Comparison of ENCODE assay signal across 11 cellular contexts in genomic region chr16:11093578-11094074, GRCh38.
A peak's percentile ranks its signal among the peaks of the same experiment; 100 is the strongest.
DNase-seq lines count a peak whose midpoint lies in the region; ATAC-seq and TF ChIP-seq lines count a peak whose summit lies in the region.
"Had no signal": no experiment of that assay in that cellular context is flagged by ENCODE, and none has a peak within 500 bp of the region (broad histone marks: within the 10 kb centered on the region; RNA-seq: fewer than 3 reads in every experiment).

No MANE protein-coding gene starts in this region.

- TF ChIP-seq CTCF in RWPE2 (IDR thresholded peaks at IDR 0.05; ENCODE audit: poor library complexity, severe bottlenecking) (no peak), hepatocyte (IDR thresholded peaks at IDR 0.05; ENCODE audit: poor library complexity) (no peak), suprapubic skin (IDR thresholded peaks at IDR 0.05) (no peak), WERI-Rb-1 (IDR thresholded peaks at IDR 0.05; ENCODE audit: low read depth, low read length) (no peak), heart right ventricle (IDR thresholded peaks at IDR 0.05) (no peak)

- no peak for TF ChIP-seq EP300 in suprapubic skin (IDR thresholded peaks at IDR 0.05)

- no peaks in the 10 kb centered on the region for H3K79me2 ChIP-seq in hepatocyte

- peak overlapping the region; percentile 35 for H3K4me3 Mint-ChIP-seq in activated T-cell treated with anti-CD3 and anti-CD28 coated beads, Interleukin-2, amount 50 U/mL, for 4 hours
- H3K4me3 Mint-ChIP-seq: endodermal cell had no signal

- H3K36me3 Mint-ChIP-seq in activated T-cell treated with anti-CD3 and anti-CD28 coated beads, Interleukin-2, amount 50 U/mL, for 4 hours (ENCODE audit: insufficient read depth), result peaks cover 4% of the 10 kb centered on the region

- H3K4me2 ChIP-seq in hepatocyte, result no peak overlapping the region

- no peaks in the 10 kb centered on the region for H3K9me3 Mint-ChIP-seq in activated T-cell treated with anti-CD3 and anti-CD28 coated beads, Interleukin-2, amount 50 U/mL, for 4 hours
- H3K9me3 Mint-ChIP-seq: endodermal cell had no signal

- H4K20me1 ChIP-seq in hepatocyte (ENCODE audit: insufficient read depth, poor library complexity, severe bottlenecking), result no peaks in the 10 kb centered on the region

- TF ChIP-seq POLR2A in suprapubic skin (IDR thresholded peaks at IDR 0.05), result no peak

- peak overlapping the region; percentile 10 for H3K27ac ChIP-seq in RWPE2 (ENCODE audit: poor library complexity, severe bottlenecking)
- peak overlapping the region; percentile 89 for H3K27ac ChIP-seq in hepatocyte
- peak overlapping the region; percentile 53 for H3K27ac ChIP-seq in suprapubic skin
- no peak overlapping the region for H3K27ac ChIP-seq in WERI-Rb-1
- H3K27ac ChIP-seq in heart right ventricle, result peak overlapping the region in 1 of 10 donors; percentile 0

- 83% methylated on average over 10 of the region's 10 CpGs for WGBS in hepatocyte (ENCODE audit: low lambda C conversion rate, missing lambda C conversion rate)
- WGBS in suprapubic skin, result 56% methylated on average over 10 of the region's 10 CpGs
- 88 to 96% methylated on average over 10 of the region's 10 CpGs for WGBS in heart right ventricle, 2 donors

- peaks cover 14% of the 10 kb centered on the region for H3K4me1 ChIP-seq in RWPE2 (ENCODE audit: insufficient read depth, poor library complexity, severe bottlenecking)
- peaks cover 39% of the 10 kb centered on the region for H3K4me1 ChIP-seq in hepatocyte (ENCODE audit: insufficient read depth)
- peaks cover 28% of the 10 kb centered on the region for H3K4me1 ChIP-seq in suprapubic skin
- peaks cover 0 to 10% (median 0%) of the 10 kb centered on the region in 9 donors for H3K4me1 ChIP-seq in heart right ventricle

- H2AFZ ChIP-seq in hepatocyte, result no peak overlapping the region

- H3K36me3 ChIP-seq in RWPE2 (ENCODE audit: low read depth) (no peaks in the 10 kb centered on the region), hepatocyte (replicated peaks; ENCODE audit: insufficient read depth, low read depth) (no peaks in the 10 kb centered on the region), suprapubic skin (no peaks in the 10 kb centered on the region), WERI-Rb-1 (peaks cover 3% of the 10 kb centered on the region; the same call in 1 of the 2 replicates), heart right ventricle (peaks cover 0 to 32% (median 0%) of the 10 kb centered on the region in 9 donors)

- no peaks in the 10 kb centered on the region for H3K27me3 Mint-ChIP-seq in activated T-cell treated with anti-CD3 and anti-CD28 coated beads, Interleukin-2, amount 50 U/mL, for 4 hours (ENCODE audit: low read depth)

- H3K4me1 Mint-ChIP-seq in activated T-cell treated with anti-CD3 and anti-CD28 coated beads, Interleukin-2, amount 50 U/mL, for 4 hours (ENCODE audit: low read depth), result peaks cover 53% of the 10 kb centered on the region

- peak; percentile 1 to 6 for ATAC-seq in activated T-cell treated with anti-CD3 and anti-CD28 coated beads, Interleukin-2, amount 50 U/mL, for 4 hours
- ATAC-seq in RWPE2 (ENCODE audit: low read depth), result peak; percentile 29; the same call in 1 of the 3 replicates
- ATAC-seq in heart right ventricle, result no peak
- ATAC-seq in GM18868 (IDR thresholded peaks at IDR 0.05; ENCODE audit: unreplicated experiment), result no peak
- ATAC-seq: Right ventricle myocardium inferior had no signal

- no peak for DNase-seq in activated T-cell treated with anti-CD3 and anti-CD28 coated beads, Interleukin-2, amount 50 U/mL, for 4 hours
- DNase-seq in activated T-cell treated with anti-CD3 and anti-CD28 coated beads for 4 hours, result no peak
- no peak for DNase-seq in RWPE2 (ENCODE audit: low spot score)
- DNase-seq in hepatocyte (ENCODE audit: low spot score), result no peak
- peak in 1 of 2 donors; percentile 53 for DNase-seq in suprapubic skin (ENCODE audit: low spot score in 2 of 2)
- no peak for DNase-seq in WERI-Rb-1
- DNase-seq in heart right ventricle, result no peak
- DNase-seq: endodermal cell, NCI-H1930 had no signal

- intact Hi-C loops in heart right ventricle (cut with DNase I), result no loop called here

- H3K9me2 ChIP-seq in hepatocyte (replicated peaks; ENCODE audit: insufficient read depth), result no peaks in the 10 kb centered on the region

- H3K4me3 ChIP-seq in RWPE2 (ENCODE audit: severe bottlenecking), result no peak overlapping the region
- H3K4me3 ChIP-seq in hepatocyte, result no peak overlapping the region
- no peak overlapping the region for H3K4me3 ChIP-seq in suprapubic skin
- no peak overlapping the region for H3K4me3 ChIP-seq in WERI-Rb-1 (ENCODE audit: low read depth, low read length)
- no peak overlapping the region for H3K4me3 ChIP-seq in heart right ventricle

- H3K9me3 ChIP-seq in RWPE2 (ENCODE audit: severe bottlenecking) (no peaks in the 10 kb centered on the region), hepatocyte (ENCODE audit: low read depth) (no peaks in the 10 kb centered on the region), suprapubic skin (no peaks in the 10 kb centered on the region), WERI-Rb-1 (ENCODE audit: severe bottlenecking) (no peaks in the 10 kb centered on the region), heart right ventricle (no peaks in the 10 kb centered on the region)

- H3K27me3 ChIP-seq in RWPE2 (ENCODE audit: insufficient read depth, poor library complexity, severe bottlenecking), result no peaks in the 10 kb centered on the region
- no peaks in the 10 kb centered on the region for H3K27me3 ChIP-seq in hepatocyte
- H3K27me3 ChIP-seq in suprapubic skin, result no peaks in the 10 kb centered on the region
- no peaks in the 10 kb centered on the region for H3K27me3 ChIP-seq in WERI-Rb-1 (ENCODE audit: insufficient read depth, low read depth, severe bottlenecking)
- H3K27me3 ChIP-seq in heart right ventricle, result no peaks in the 10 kb centered on the region

Comparison
In these comparisons a context has a peak if more than half of its experiments do, and no peak if none do; other contexts are left out.
1. ATAC-seq: peak in activated T-cell treated with anti-CD3 and anti-CD28 coated beads, Interleukin-2, amount 50 U/mL, for 4 hours (2 of 2) and RWPE2 (single experiment); none in heart right ventricle (0 of 8) and GM18868 (single experiment).